1 cellular context compared by ENCODE assay signal in the genomic region with DNA sequence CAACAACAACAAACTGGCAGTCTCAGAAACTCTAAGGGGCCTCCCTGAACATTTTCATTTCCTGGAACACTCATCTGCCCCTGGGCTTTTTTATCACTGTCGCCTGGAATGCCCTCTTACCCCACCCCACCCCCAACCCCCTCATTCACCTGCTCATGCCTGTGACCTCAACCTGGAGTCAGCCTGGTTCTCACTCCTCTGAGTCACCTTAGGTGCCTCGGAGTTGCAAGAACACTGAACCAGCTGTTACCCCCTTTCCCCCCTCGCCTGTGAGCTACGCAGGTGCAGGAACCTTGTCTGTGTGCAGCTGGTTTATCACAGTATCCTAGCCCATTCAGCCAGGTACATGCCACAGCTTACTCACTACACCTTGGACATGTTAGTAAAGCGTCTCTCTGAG.
TF ChIP-seq lines count a peak whose summit lies in the region.

No MANE protein-coding gene starts in this region.

TF ChIP-seq in H1, 55 proteins besides CTCF, POLR2A, EP300 and RAD21:
- TF ChIP-seq KDM4A (IDR thresholded peaks at IDR 0.05; ENCODE audit: low read depth, low read length, severe bottlenecking) (no peak), GABPA (IDR thresholded peaks at IDR 0.05; ENCODE audit: borderline replicate concordance, insufficient read depth, low read length) (no peak), TEAD4 (IDR thresholded peaks at IDR 0.05; ENCODE audit: low read depth, low read length) (no peak), TCF12 (IDR thresholded peaks at IDR 0.05; ENCODE audit: low read depth, low read length) (no peak), MAFK (IDR thresholded peaks at IDR 0.05; ENCODE audit: low read depth, low read length) (no peak), TAF1 (IDR thresholded peaks at IDR 0.05; ENCODE audit: low read depth, low read length) (no peak), SIRT6 (IDR thresholded peaks at IDR 0.05; ENCODE audit: low read length) (no peak), CTBP2 (IDR thresholded peaks at IDR 0.05; ENCODE audit: borderline replicate concordance, insufficient read depth, insufficient read length, low read length) (no peak), CBX5 (IDR thresholded peaks at IDR 0.05; ENCODE audit: low read depth, low read length) (no peak), POLR2AphosphoS5 (IDR thresholded peaks at IDR 0.05; ENCODE audit: low read depth, low read length) (no peak), SAP30 (IDR thresholded peaks at IDR 0.05; ENCODE audit: insufficient read depth, insufficient replicate concordance, low read length) (no peak)
- TF ChIP-seq, protein P1, sequence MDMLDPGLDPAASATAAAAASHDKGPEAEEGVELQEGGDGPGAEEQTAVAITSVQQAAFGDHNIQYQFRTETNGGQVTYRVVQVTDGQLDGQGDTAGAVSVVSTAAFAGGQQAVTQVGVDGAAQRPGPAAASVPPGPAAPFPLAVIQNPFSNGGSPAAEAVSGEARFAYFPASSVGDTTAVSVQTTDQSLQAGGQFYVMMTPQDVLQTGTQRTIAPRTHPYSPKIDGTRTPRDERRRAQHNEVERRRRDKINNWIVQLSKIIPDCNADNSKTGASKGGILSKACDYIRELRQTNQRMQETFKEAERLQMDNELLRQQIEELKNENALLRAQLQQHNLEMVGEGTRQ (IDR thresholded peaks at IDR 0.05; ENCODE audit: low read length) = no peak
TF ChIP-seq in H1: peak in this region for 0.
